ENCODE assay signal across 8 cellular contexts in the genomic region with DNA sequence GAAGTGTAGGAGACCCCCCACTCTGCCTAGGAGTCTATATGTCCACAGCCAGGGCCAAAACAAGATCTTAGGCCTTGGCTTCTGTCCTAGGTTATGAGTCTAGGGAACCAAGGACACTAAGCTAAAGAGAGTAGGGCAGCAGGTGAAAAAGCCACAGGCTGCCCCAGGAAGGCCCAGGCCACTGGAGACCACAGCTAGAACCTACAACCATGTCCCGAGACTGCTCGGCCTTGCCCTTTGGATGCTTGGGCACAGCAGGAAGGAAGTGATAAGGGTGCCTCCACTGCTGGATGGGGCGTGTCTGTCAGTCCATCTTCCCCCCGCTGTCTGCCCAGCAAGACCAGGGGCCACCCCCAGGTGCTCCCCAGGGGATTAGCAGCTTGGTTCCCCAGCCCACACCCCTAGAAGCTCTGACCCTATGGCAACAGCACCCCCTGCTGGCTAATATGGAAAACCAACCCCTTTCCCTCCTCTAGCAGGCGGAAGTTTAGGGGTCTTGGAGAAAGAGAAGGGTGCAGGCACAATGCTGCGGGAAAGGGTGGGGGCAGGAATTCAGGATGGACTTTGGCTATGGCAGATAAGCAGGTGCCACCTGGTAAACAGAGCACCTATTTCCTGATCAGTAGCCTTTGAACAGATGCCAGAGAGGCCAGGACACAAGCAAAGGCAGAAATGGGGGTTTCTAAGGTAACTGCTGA. TPM values are rescaled to one million over a fixed set of nuclear protein-coding genes. Genes with fewer than 3 reads are reported as not detected.
DNase-seq lines count a peak whose midpoint lies in the region; ATAC-seq and TF ChIP-seq lines count a peak whose summit lies in the region.

No MANE protein-coding gene starts in this region.

- intact Hi-C loops in upper lobe of right lung (cut with DNase I), result loop anchor here (5.0 kb wide), 1 partner anchor 114 kb away; no protein-coding TSS in a partner anchor

- peaks cover 38% of the 10 kb centered on the region for H3K4me1 Mint-ChIP-seq in activated T-cell treated with anti-CD3 and anti-CD28 coated beads, Interleukin-2, amount 50 U/mL, for 4 hours (ENCODE audit: low read depth)
- H3K4me1 Mint-ChIP-seq in neural crest cell, result peaks cover 8% of the 10 kb centered on the region

- H3K4me1 ChIP-seq in OCI-LY1 (ENCODE audit: insufficient read depth, low read length, severe bottlenecking) (peaks cover 8% of the 10 kb centered on the region), upper lobe of right lung (peaks cover 40% of the 10 kb centered on the region)

- TF ChIP-seq CTCF in OCI-LY1 (IDR thresholded peaks at IDR 0.05; ENCODE audit: low read length), result peak; percentile 94
- TF ChIP-seq CTCF in fibroblast of mammary gland (conservative IDR thresholded peaks at IDR 0.05; ENCODE audit: control insufficient read depth, insufficient read depth, low read depth, low read length), result peak; percentile 84
- peak; percentile 86 for TF ChIP-seq CTCF in neural crest cell (conservative IDR thresholded peaks at IDR 0.05)
- TF ChIP-seq CTCF in upper lobe of right lung (IDR thresholded peaks at IDR 0.05), result peak; percentile 85

- no peaks in the 10 kb centered on the region for H3K9me3 Mint-ChIP-seq in activated T-cell treated with anti-CD3 and anti-CD28 coated beads, Interleukin-2, amount 50 U/mL, for 4 hours
- no peaks in the 10 kb centered on the region for H3K9me3 Mint-ChIP-seq in neural crest cell

- no peak overlapping the region for H3K4me3 Mint-ChIP-seq in activated T-cell treated with anti-CD3 and anti-CD28 coated beads, Interleukin-2, amount 50 U/mL, for 4 hours
- H3K4me3 Mint-ChIP-seq in neural crest cell, result no peak overlapping the region

- H3K9ac ChIP-seq in OCI-LY1 (ENCODE audit: low read length), result no peak overlapping the region

- 0 out of 2 replicates have a peak overlapping the region, but pooled peaks have one; percentile 22 for H2AFZ ChIP-seq in OCI-LY1 (ENCODE audit: low read length)

- H3K4me2 ChIP-seq in OCI-LY1 (ENCODE audit: low read length), result peak overlapping the region; percentile 3; the same call in 1 of the 2 replicates

- H3K27ac ChIP-seq in OCI-LY1 (ENCODE audit: low read depth, low read length, poor library complexity, severe bottlenecking) (no peak overlapping the region), upper lobe of right lung (peak overlapping the region; percentile 63)

- H3K36me3 ChIP-seq in OCI-LY1 (ENCODE audit: insufficient read depth, low read length) (no peaks in the 10 kb centered on the region), upper lobe of right lung (no peaks in the 10 kb centered on the region)

- no peak overlapping the region for H3K27ac Mint-ChIP-seq in neural crest cell (ENCODE audit: unreplicated experiment)

- H4K20me1 ChIP-seq in OCI-LY1 (ENCODE audit: insufficient read depth, low read length), result no peaks in the 10 kb centered on the region

- H3K9me2 ChIP-seq in OCI-LY1 (ENCODE audit: low read depth, low read length), result no peaks in the 10 kb centered on the region

- H3K9me3 ChIP-seq in OCI-LY1 (ENCODE audit: low read length), result no peaks in the 10 kb centered on the region
- no peaks in the 10 kb centered on the region for H3K9me3 ChIP-seq in upper lobe of right lung

- H3K4me3 ChIP-seq in OCI-LY1 (ENCODE audit: low read depth, low read length, poor library complexity, severe bottlenecking), result no peak overlapping the region
- no peak overlapping the region for H3K4me3 ChIP-seq in fibroblast of mammary gland (ENCODE audit: control insufficient read depth, low read depth, low read length)
- no peak overlapping the region for H3K4me3 ChIP-seq in upper lobe of right lung

- H3K36me3 Mint-ChIP-seq in activated T-cell treated with anti-CD3 and anti-CD28 coated beads, Interleukin-2, amount 50 U/mL, for 4 hours (ENCODE audit: insufficient read depth), result no peaks in the 10 kb centered on the region
- no peaks in the 10 kb centered on the region for H3K36me3 Mint-ChIP-seq in neural crest cell (ENCODE audit: low read depth)

- DNase-seq in NCI-H146 (lab: John Stamatoyannopoulos, UW) (peak; percentile 62), NCI-H146 treated with DMSO at 0.1 percent for 48 hours (lab: John Stamatoyannopoulos, UW; ENCODE audit: unreplicated experiment) (no peak), fibroblast of mammary gland (ENCODE audit: low read depth) (peak; percentile 57), neural crest cell (ENCODE audit: low read depth, low spot score) (peak; percentile 40), upper lobe of right lung (peak; percentile 77)
- peak; percentile 75 for DNase-seq in activated T-cell treated with anti-CD3 and anti-CD28 coated beads, Interleukin-2, amount 50 U/mL, for 4 hours

- peaks cover 6% of the 10 kb centered on the region; the same call in 1 of the 2 replicates for H3F3A ChIP-seq in OCI-LY1 (ENCODE audit: insufficient read depth, low read length)

- no peaks in the 10 kb centered on the region for H3K79me2 ChIP-seq in OCI-LY1 (ENCODE audit: insufficient read depth, low read length)

- no peaks in the 10 kb centered on the region for H3K27me3 Mint-ChIP-seq in activated T-cell treated with anti-CD3 and anti-CD28 coated beads, Interleukin-2, amount 50 U/mL, for 4 hours (ENCODE audit: low read depth)
- H3K27me3 Mint-ChIP-seq in neural crest cell (ENCODE audit: low read depth), result peaks cover 4% of the 10 kb centered on the region

- H3K27me3 ChIP-seq in OCI-LY1 (ENCODE audit: insufficient read depth, low read length), result no peaks in the 10 kb centered on the region
- H3K27me3 ChIP-seq in upper lobe of right lung, result no peaks in the 10 kb centered on the region

- peak; percentile 29 for ATAC-seq in HG02970 (IDR thresholded peaks at IDR 0.05; ENCODE audit: low FRiP score, unreplicated experiment)
- peak; percentile 41 to 50 for ATAC-seq in activated T-cell treated with anti-CD3 and anti-CD28 coated beads, Interleukin-2, amount 50 U/mL, for 4 hours
- ATAC-seq in upper lobe of right lung, result peak; percentile 40

RNA-seq across cellular contexts. Expression of gene IRF1, which starts 10.5 kb away (rescaled TPM):
- total RNA-seq in activated T-cell treated with anti-CD3 and anti-CD28 coated beads, Interleukin-2, amount 50 U/mL, for 4 hours, result 100 to 1,000 TPM; 342 to 390 (median 377) TPM
- total RNA-seq in neural crest cell, result 4.5 and 4.7 TPM in 2 replicates
- 59.5 TPM for total RNA-seq in upper lobe of right lung

RNA-seq across cellular contexts. Expression of gene IL5, which starts 42.2 kb away (rescaled TPM):
- 10 to 100 TPM in 2 of 3 donors, 1 to 10 TPM in 1; 3.6 to 24.1 (median 17.5) TPM for total RNA-seq in activated T-cell treated with anti-CD3 and anti-CD28 coated beads, Interleukin-2, amount 50 U/mL, for 4 hours
- total RNA-seq in neural crest cell (not detected in 2 replicates), upper lobe of right lung (not detected)

RNA-seq across cellular contexts. Expression of gene RAD50, which starts 55.7 kb away (rescaled TPM):
- 10 to 100 TPM; 42.7 to 46.8 (median 43.6) TPM for total RNA-seq in activated T-cell treated with anti-CD3 and anti-CD28 coated beads, Interleukin-2, amount 50 U/mL, for 4 hours
- total RNA-seq in neural crest cell, result 35.2 and 37.1 TPM in 2 replicates
- 32.8 TPM for total RNA-seq in upper lobe of right lung

Comparison
In these comparisons a context has a peak if more than half of its experiments do, and no peak if none do; other contexts are left out.
1. RNA of gene IRF1, which starts 10.5 kb away (total RNA-seq): 342 to 390 TPM in activated T-cell treated with anti-CD3 and anti-CD28 coated beads, Interleukin-2, amount 50 U/mL, for 4 hours and 59.5 TPM in upper lobe of right lung (single experiment); 4.5 to 4.7 TPM in neural crest cell; every median in the first group is over 10 times any median in the second.
2. Peak in every context shown above with its lines, with median percentiles within 50 percentile points of each other: ATAC-seq and CTCF ChIP-seq.